ENCODE assay signal across 43 cellular contexts in the genomic region with DNA sequence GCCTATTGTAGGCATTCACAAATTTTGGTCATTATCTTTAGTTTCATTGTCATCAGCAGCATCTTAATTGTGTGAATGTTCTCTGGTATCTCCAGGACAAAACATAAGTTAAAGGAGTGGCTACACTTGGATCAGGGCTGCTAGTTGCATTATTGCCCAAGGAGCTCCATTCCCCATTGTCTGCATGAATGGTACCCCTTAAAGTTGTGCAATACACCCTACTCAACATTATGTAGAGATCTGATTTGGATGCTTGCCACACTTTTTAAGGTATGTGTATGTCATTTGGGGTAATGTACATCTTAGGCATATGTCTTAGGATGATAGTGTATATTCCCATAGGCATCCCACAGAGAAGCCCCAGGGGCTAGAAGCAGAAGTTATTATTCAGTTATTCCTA. TPM values are rescaled to one million over a fixed set of nuclear protein-coding genes. Genes with fewer than 3 reads are reported as not detected.
"Had no signal": no experiment of that assay in that cellular context is flagged by ENCODE, and none has a peak within 500 bp of the region (broad histone marks: within the 10 kb centered on the region; RNA-seq: fewer than 3 reads in every experiment).

No MANE protein-coding gene starts in this region.

- H3K9me3 Mint-ChIP-seq: activated naive CD4-positive, alpha-beta T cell treated with anti-CD3 and anti-CD28 coated beads for 36 hours; activated naive CD4-positive, alpha-beta T cell treated with anti-CD3 and anti-CD28 coated beads, Interleukin-2, amount 10 ng/mL, durations not matched to agents 7 days and 5 days; activated naive CD4-positive, alpha-beta T cell treated with anti-CD3 and anti-CD28 coated beads, Interleukin-2, amount 50 U/mL, for 24 hours; activated naive CD4-positive, alpha-beta T cell treated with anti-CD3 and anti-CD28 coated beads, Interleukin-2, amount 50 U/mL, for 72 hours; activated naive CD8-positive, alpha-beta T cell treated with anti-CD3 and anti-CD28 coated beads for 36 hours; activated naive CD8-positive, alpha-beta T cell treated with anti-CD3 and anti-CD28 coated beads, Interleukin-2, amount 10 ng/mL, durations not matched to agents 7 days and 5 days; activated naive CD8-positive, alpha-beta T cell treated with anti-CD3 and anti-CD28 coated beads, Interleukin-2, amount 50 U/mL, for 24 hours; activated T-cell treated with anti-CD3 and anti-CD28 coated beads, Interleukin-2, amount 50 U/mL, for 24 hours; activated T-cell treated with anti-CD3 and anti-CD28 coated beads, Interleukin-2, amount 50 U/mL, for 4 hours; activated T-cell treated with anti-CD3 and anti-CD28 coated beads, Interleukin-2, amount 50 U/mL, for 72 hours; activated T-helper 1 cell treated with anti-CD3 and anti-CD28 coated beads, Interleukin-12 subunit alpha, Interleukin-12 subunit beta, Interleukin-2, Interleukin-4 antibody, amounts not matched to agents 30 ng/mL and 10 ng/mL and 1 ng/mL, durations not matched to agents 14 hours and 24 hours and 36 hours; activated T-helper 17 cell treated with anti-CD3 and anti-CD28 coated beads, Interleukin-2, amount 50 U/mL, for 72 hours; activated T-helper 2 cell treated with anti-CD3 and anti-CD28 coated beads, Interferon-gamma antibody, Interleukin-2, Interleukin-4, amounts not matched to agents 10 μg/mL and 5 μg/mL and 100 μg/mL, durations not matched to agents 14 hours and 24 hours and 36 hours; central memory CD8-positive, alpha-beta T cell had no signal

- H3K27me3 ChIP-seq: ascending aorta, body of pancreas, brain microvascular endothelial cell had no signal

- H3K27ac Mint-ChIP-seq: activated naive CD4-positive, alpha-beta T cell treated with anti-CD3 and anti-CD28 coated beads for 36 hours; activated naive CD4-positive, alpha-beta T cell treated with anti-CD3 and anti-CD28 coated beads, Interleukin-2, amount 10 ng/mL, durations not matched to agents 7 days and 5 days; activated naive CD4-positive, alpha-beta T cell treated with anti-CD3 and anti-CD28 coated beads, Interleukin-2, amount 50 U/mL, for 24 hours; activated naive CD4-positive, alpha-beta T cell treated with anti-CD3 and anti-CD28 coated beads, Interleukin-2, amount 50 U/mL, for 72 hours; activated naive CD8-positive, alpha-beta T cell; activated naive CD8-positive, alpha-beta T cell treated with anti-CD3 and anti-CD28 coated beads for 36 hours; activated naive CD8-positive, alpha-beta T cell treated with anti-CD3 and anti-CD28 coated beads, Interleukin-2, amount 10 ng/mL, durations not matched to agents 7 days and 5 days; activated naive CD8-positive, alpha-beta T cell treated with anti-CD3 and anti-CD28 coated beads, Interleukin-2, amount 50 U/mL, for 24 hours; activated T-cell treated with anti-CD3 and anti-CD28 coated beads, Interleukin-2, amount 50 U/mL, for 24 hours; activated T-cell treated with anti-CD3 and anti-CD28 coated beads, Interleukin-2, amount 50 U/mL, for 72 hours; activated T-helper 1 cell treated with anti-CD3 and anti-CD28 coated beads, Interleukin-12 subunit alpha, Interleukin-12 subunit beta, Interleukin-2, Interleukin-4 antibody, amounts not matched to agents 30 ng/mL and 10 ng/mL and 1 ng/mL, durations not matched to agents 14 hours and 24 hours and 36 hours; activated T-helper 17 cell treated with anti-CD3 and anti-CD28 coated beads, Interleukin-2, amount 50 U/mL, for 72 hours; activated T-helper 2 cell treated with anti-CD3 and anti-CD28 coated beads, Interferon-gamma antibody, Interleukin-2, Interleukin-4, amounts not matched to agents 10 μg/mL and 5 μg/mL and 100 μg/mL, durations not matched to agents 14 hours and 24 hours and 36 hours; brain had no signal

- H3K4me1 ChIP-seq: ascending aorta, body of pancreas had no signal

- ATAC-seq: activated naive CD4-positive, alpha-beta T cell treated with anti-CD3 and anti-CD28 coated beads, Interleukin-2, amount 50 U/mL, for 72 hours; activated naive CD8-positive, alpha-beta T cell treated with anti-CD3 and anti-CD28 coated beads, Interleukin-2, amount 50 U/mL, for 24 hours; activated T-cell treated with anti-CD3 and anti-CD28 coated beads, Interleukin-2, amount 50 U/mL, for 4 hours; activated T-cell treated with anti-CD3 and anti-CD28 coated beads, Interleukin-2, amount 50 U/mL, for 72 hours; activated T-helper 17 cell treated with anti-CD3 and anti-CD28 coated beads, Interleukin-2, amount 50 U/mL, for 72 hours; body of pancreas had no signal

- H3K4me1 Mint-ChIP-seq: activated naive CD4-positive, alpha-beta T cell treated with anti-CD3 and anti-CD28 coated beads, Interleukin-2, amount 10 ng/mL, durations not matched to agents 7 days and 5 days; activated naive CD4-positive, alpha-beta T cell treated with anti-CD3 and anti-CD28 coated beads, Interleukin-2, amount 50 U/mL, for 24 hours; activated naive CD8-positive, alpha-beta T cell treated with anti-CD3 and anti-CD28 coated beads for 36 hours; activated naive CD8-positive, alpha-beta T cell treated with anti-CD3 and anti-CD28 coated beads, Interleukin-2, amount 10 ng/mL, durations not matched to agents 7 days and 5 days; activated naive CD8-positive, alpha-beta T cell treated with anti-CD3 and anti-CD28 coated beads, Interleukin-2, amount 50 U/mL, for 24 hours; activated T-helper 17 cell treated with anti-CD3 and anti-CD28 coated beads, Interleukin-2, amount 50 U/mL, for 72 hours; central memory CD8-positive, alpha-beta T cell had no signal

- H3K4me3 ChIP-seq: ascending aorta, body of pancreas, cardiac muscle cell had no signal

- H3K36me3 Mint-ChIP-seq: activated naive CD4-positive, alpha-beta T cell treated with anti-CD3 and anti-CD28 coated beads, Interleukin-2, amount 10 ng/mL, durations not matched to agents 7 days and 5 days; activated naive CD4-positive, alpha-beta T cell treated with anti-CD3 and anti-CD28 coated beads, Interleukin-2, amount 50 U/mL, for 24 hours; activated naive CD4-positive, alpha-beta T cell treated with anti-CD3 and anti-CD28 coated beads, Interleukin-2, amount 50 U/mL, for 72 hours; activated naive CD8-positive, alpha-beta T cell; activated naive CD8-positive, alpha-beta T cell treated with anti-CD3 and anti-CD28 coated beads for 36 hours; activated naive CD8-positive, alpha-beta T cell treated with anti-CD3 and anti-CD28 coated beads, Interleukin-2, amount 10 ng/mL, durations not matched to agents 7 days and 5 days; brain had no signal

- H3K36me3 ChIP-seq: ascending aorta, brain microvascular endothelial cell, cardiac muscle cell had no signal

- FAIRE-seq: astrocyte, bronchial epithelial cell, colon had no signal

- H3K9me3 ChIP-seq: ascending aorta, body of pancreas had no signal

- DNase-seq: activated effector memory CD4-positive, alpha-beta T cell treated with anti-CD3 and anti-CD28 coated beads, Interleukin-2, amount 50 U/mL, for 16 hours; activated effector memory CD4-positive, alpha-beta T cell treated with Interleukin-2 at 50 U/mL for 16 hours; activated gamma-delta T cell; activated gamma-delta T cell treated with Interleukin-2 at 50 U/mL for 16 hours; activated naive CD4-positive, alpha-beta T cell; activated naive CD4-positive, alpha-beta T cell treated with anti-CD3 and anti-CD28 coated beads for 36 hours; activated naive CD4-positive, alpha-beta T cell treated with anti-CD3 and anti-CD28 coated beads, Interleukin-2, amount 10 ng/mL, durations not matched to agents 7 days and 5 days; activated naive CD4-positive, alpha-beta T cell treated with anti-CD3 and anti-CD28 coated beads, Interleukin-2, amount 50 U/mL, for 16 hours; activated naive CD4-positive, alpha-beta T cell treated with Interleukin-2 at 50 U/mL for 16 hours; activated naive CD8-positive, alpha-beta T cell treated with anti-CD3 and anti-CD28 coated beads for 36 hours; activated naive CD8-positive, alpha-beta T cell treated with anti-CD3 and anti-CD28 coated beads, Interleukin-2, amount 10 ng/mL, durations not matched to agents 7 days and 5 days; activated naive CD8-positive, alpha-beta T cell treated with anti-CD3 and anti-CD28 coated beads, Interleukin-2, amount 50 U/mL, for 24 hours; activated T-cell treated with anti-CD3 and anti-CD28 coated beads, Interleukin-2, amount 50 U/mL, for 1 hour; activated T-cell treated with anti-CD3 and anti-CD28 coated beads, Interleukin-2, amount 50 U/mL, for 24 hours; activated T-cell treated with anti-CD3 and anti-CD28 coated beads, Interleukin-2, amount 50 U/mL, for 4 hours; activated T-cell treated with anti-CD3 and anti-CD28 coated beads, Interleukin-2, amount 50 U/mL, for 48 hours; activated T-cell treated with anti-CD3 and anti-CD28 coated beads, Interleukin-2, amount 50 U/mL, for 72 hours; amniotic stem cell; amygdala; anterior cingulate cortex; aorta; body of pancreas; brain microvascular endothelial cell; caudate nucleus; central memory CD4-positive, alpha-beta T cell; cerebellar nuclear complex had no signal

- H3K27ac ChIP-seq: ascending aorta, body of pancreas, brain microvascular endothelial cell, cardiac muscle cell had no signal

- H3K27me3 Mint-ChIP-seq: activated naive CD4-positive, alpha-beta T cell treated with anti-CD3 and anti-CD28 coated beads, Interleukin-2, amount 10 ng/mL, durations not matched to agents 7 days and 5 days; brain had no signal

- H3K4me3 Mint-ChIP-seq: activated naive CD4-positive, alpha-beta T cell treated with anti-CD3 and anti-CD28 coated beads for 36 hours; activated naive CD4-positive, alpha-beta T cell treated with anti-CD3 and anti-CD28 coated beads, Interleukin-2, amount 10 ng/mL, durations not matched to agents 7 days and 5 days; activated naive CD4-positive, alpha-beta T cell treated with anti-CD3 and anti-CD28 coated beads, Interleukin-2, amount 50 U/mL, for 24 hours; activated naive CD8-positive, alpha-beta T cell; activated naive CD8-positive, alpha-beta T cell treated with anti-CD3 and anti-CD28 coated beads for 36 hours; activated naive CD8-positive, alpha-beta T cell treated with anti-CD3 and anti-CD28 coated beads, Interleukin-2, amount 10 ng/mL, durations not matched to agents 7 days and 5 days; activated naive CD8-positive, alpha-beta T cell treated with anti-CD3 and anti-CD28 coated beads, Interleukin-2, amount 50 U/mL, for 24 hours; activated T-cell treated with anti-CD3 and anti-CD28 coated beads, Interleukin-2, amount 50 U/mL, for 24 hours; activated T-cell treated with anti-CD3 and anti-CD28 coated beads, Interleukin-2, amount 50 U/mL, for 4 hours; activated T-cell treated with anti-CD3 and anti-CD28 coated beads, Interleukin-2, amount 50 U/mL, for 72 hours; activated T-helper 1 cell treated with anti-CD3 and anti-CD28 coated beads, Interleukin-12 subunit alpha, Interleukin-12 subunit beta, Interleukin-2, Interleukin-4 antibody, amounts not matched to agents 30 ng/mL and 10 ng/mL and 1 ng/mL, durations not matched to agents 14 hours and 24 hours and 36 hours; activated T-helper 17 cell treated with anti-CD3 and anti-CD28 coated beads, Interleukin-2, amount 50 U/mL, for 72 hours; brain; central memory CD8-positive, alpha-beta T cell had no signal

RNA-seq across cellular contexts. Expression of a gene that starts 2.9 kb away (rescaled TPM):
- total RNA-seq: activated naive CD4-positive, alpha-beta T cell treated with anti-CD3 and anti-CD28 coated beads for 36 hours; activated naive CD4-positive, alpha-beta T cell treated with anti-CD3 and anti-CD28 coated beads, Interleukin-2, amount 50 U/mL, for 72 hours; activated naive CD8-positive, alpha-beta T cell treated with anti-CD3 and anti-CD28 coated beads for 36 hours; activated naive CD8-positive, alpha-beta T cell treated with anti-CD3 and anti-CD28 coated beads, Interleukin-2, amount 10 ng/mL, durations not matched to agents 7 days and 5 days; activated T-cell treated with anti-CD3 and anti-CD28 coated beads, Interleukin-2, amount 50 U/mL, for 4 hours; activated T-helper 1 cell treated with anti-CD3 and anti-CD28 coated beads, Interleukin-12 subunit alpha, Interleukin-12 subunit beta, Interleukin-2, Interleukin-4 antibody, amounts not matched to agents 30 ng/mL and 10 ng/mL and 1 ng/mL, durations not matched to agents 14 hours and 24 hours and 36 hours; activated T-helper 17 cell treated with anti-CD3 and anti-CD28 coated beads, Interleukin-2, amount 50 U/mL, for 72 hours; activated T-helper 2 cell treated with anti-CD3 and anti-CD28 coated beads, Interferon-gamma antibody, Interleukin-2, Interleukin-4, amounts not matched to agents 10 μg/mL and 5 μg/mL and 100 μg/mL, durations not matched to agents 14 hours and 24 hours and 36 hours; aorta; ascending aorta; astrocyte; body of pancreas; bronchial epithelial cell; cardiac muscle cell; cardiac septum; cerebellum; chondrocyte had no signal
- polyA plus RNA-seq: adipose tissue, aorta, cardiac muscle cell had no signal
